13 cellular contexts compared by ENCODE assay signal in genomic region chr9:37836386-37836785, GRCh38. TPM values are rescaled to one million over a fixed set of nuclear protein-coding genes. Genes with fewer than 3 reads are reported as not detected.
DNase-seq lines count a peak whose midpoint lies in the region; ATAC-seq, FAIRE-seq and TF ChIP-seq lines count a peak whose summit lies in the region.
"Had no signal": no experiment of that assay in that cellular context is flagged by ENCODE, and none has a peak within 500 bp of the region (broad histone marks: within the 10 kb centered on the region; RNA-seq: fewer than 3 reads in every experiment).

No MANE protein-coding gene starts in this region.

- CTCF ChIA-PET in GM12878 (lab: Yijun Ruan, JAX) = no interaction called here

- peak; percentile 78 for FAIRE-seq in GM12878 (lab: Jason Lieb, UNC)
- FAIRE-seq: A549 had no signal

- H3K4me3 Mint-ChIP-seq in activated CD4-positive, alpha-beta T cell treated with anti-CD3 and anti-CD28 coated beads, Interleukin-2, amount 10 ng/mL, durations not matched to agents 24 days and 14 days = no peak overlapping the region

- H4K8ac ChIP-seq in mesendoderm (ENCODE audit: low read depth, low read length) = no peak overlapping the region

- H3K56ac ChIP-seq in mesendoderm (ENCODE audit: low read length) = no peak overlapping the region

- 0% methylated on average over 2 of the region's 2 CpGs for WGBS in GM12878 (ENCODE audit: insufficient coverage, insufficient replicate concordance, low lambda C conversion rate, missing lambda C conversion rate)
- no CpG with 5 or more reads among the region's 2 CpGs for WGBS in mesendoderm (ENCODE audit: extremely low coverage, insufficient coverage, low lambda C conversion rate)

- peak; percentile 37 for TF ChIP-seq RAD21 in GM12878 (IDR thresholded peaks at IDR 0.05; ENCODE audit: insufficient read depth, low read depth, low read length)

- in situ Hi-C loops in GM12878 (cut with MboI) = no loop called here

- H3K79me2 ChIP-seq in GM12878 (ENCODE audit: control insufficient read depth, insufficient read depth, low read length) = no peaks in the 10 kb centered on the region
- H3K79me2 ChIP-seq in mesendoderm (ENCODE audit: control insufficient read depth, insufficient read depth, low read length) = no peaks in the 10 kb centered on the region

- H2BK5ac ChIP-seq in mesendoderm (ENCODE audit: low read length) = no peak overlapping the region

- no peak for DNase-seq in activated CD4-positive, alpha-beta T cell treated with anti-CD3 and anti-CD28 coated beads, Interleukin-2, amount 10 ng/mL, durations not matched to agents 24 days and 14 days
- DNase-seq in activated CD4-positive, alpha-beta T cell treated with anti-CD3 and anti-CD28 coated beads, Interleukin-2, amount 50 U/mL, for 4 hours = no peak
- DNase-seq in GM12878 (ENCODE audit: low read depth, low spot score) (peak; percentile 44), mesendoderm (no peak), NCI-H510A treated with DMSO at 0.1 percent for 48 hours (lab: John Stamatoyannopoulos, UW) (no peak)
- DNase-seq: foreskin keratinocyte, NCI-H146, PC-9, T1000 had no signal

- no peaks in the 10 kb centered on the region for H3K79me1 ChIP-seq in mesendoderm (ENCODE audit: low read length)

- H3K9me3 Mint-ChIP-seq in activated CD4-positive, alpha-beta T cell treated with anti-CD3 and anti-CD28 coated beads, Interleukin-2, amount 10 ng/mL, durations not matched to agents 24 days and 14 days = no peaks in the 10 kb centered on the region

- RAD21 ChIA-PET in GM12878 (lab: Charles Lee; ENCODE audit: unreplicated experiment) = no interaction called here

- peak overlapping the region; percentile 54 for H3K27ac Mint-ChIP-seq in activated CD4-positive, alpha-beta T cell treated with anti-CD3 and anti-CD28 coated beads, Interleukin-2, amount 10 ng/mL, durations not matched to agents 24 days and 14 days

- H3K4me3 ChIP-seq in GM12878 (no peak overlapping the region), mesendoderm (ENCODE audit: low read length) (no peak overlapping the region)
- H3K4me3 ChIP-seq: A549, PC-9 had no signal

- POLR2A ChIA-PET in GM12878 (lab: Charles Lee) = no interaction called here

- no peaks in the 10 kb centered on the region for H4K20me1 ChIP-seq in GM12878 (ENCODE audit: control insufficient read depth, insufficient read depth)

- H2AK5ac ChIP-seq in mesendoderm (ENCODE audit: low read length) = no peak overlapping the region

- H3K36me3 ChIP-seq in GM12878 (ENCODE audit: control insufficient read depth in 2 of 2, insufficient read depth in 2 of 2, low read length in 1 of 2) (peaks cover 0 to 3% of the 10 kb centered on the region in 2 experiments; a peak in 1 of 4 replicates), mesendoderm (ENCODE audit: control insufficient read depth, insufficient read depth, low read length) (no peaks in the 10 kb centered on the region)

- no peaks in the 10 kb centered on the region for H3K27me3 Mint-ChIP-seq in activated CD4-positive, alpha-beta T cell treated with anti-CD3 and anti-CD28 coated beads, Interleukin-2, amount 10 ng/mL, durations not matched to agents 24 days and 14 days

- H3K23ac ChIP-seq in mesendoderm (ENCODE audit: low read length) = no peak overlapping the region

- H3K9me3 ChIP-seq in GM12878 (replicated peaks; ENCODE audit: control insufficient read depth, insufficient read depth, low read length) = no peaks in the 10 kb centered on the region
- H3K9me3 ChIP-seq: A549 had no signal

- H4K5ac ChIP-seq in mesendoderm (ENCODE audit: low read length) = no peak overlapping the region

- peak overlapping the region; percentile 1 for H3K4me2 ChIP-seq in GM12878 (ENCODE audit: control insufficient read depth, insufficient read depth)
- H3K4me2 ChIP-seq in mesendoderm (ENCODE audit: low read length) = no peak overlapping the region
- H3K4me2 ChIP-seq: A549, PC-9 had no signal

- peak in 2 of 3 experiments; percentile 2 to 19; a peak in 1 of 6 replicates for TF ChIP-seq CTCF in GM12878 (IDR thresholded peaks at IDR 0.05 in 2 of 3, conservative IDR thresholded peaks at IDR 0.05 in 1 of 3; ENCODE audit: control insufficient read depth in 2 of 3, extremely low read depth in 1 of 3, insufficient read depth in 1 of 3, low read depth in 3 of 3, low read length in 3 of 3)

- SMC1A ChIA-PET in GM12878 (lab: Charles Lee; ENCODE audit: uncharacterized antibody, unreplicated experiment) = no interaction called here

- TF ChIP-seq EP300 in GM12878 (IDR thresholded peaks at IDR 0.05; ENCODE audit: borderline replicate concordance in 1 of 2, control insufficient read depth in 1 of 2, low read depth in 2 of 2, low read length in 2 of 2) = no peak

- H3K9ac ChIP-seq in GM12878 (ENCODE audit: control insufficient read depth, insufficient read depth, low read length) (no peak overlapping the region), mesendoderm (ENCODE audit: low read length) (no peak overlapping the region)

- H2BK15ac ChIP-seq in mesendoderm (replicated peaks; ENCODE audit: low read depth) = no peak overlapping the region

- no peak overlapping the region for H2AFZ ChIP-seq in GM12878 (ENCODE audit: control insufficient read depth, low read depth, low read length)
- H2AFZ ChIP-seq: PC-9 had no signal

- intact Hi-C loops in activated CD4-positive, alpha-beta T cell treated with anti-CD3 and anti-CD28 coated beads, Interleukin-2, amount 10 ng/mL, durations not matched to agents 24 days and 14 days (cut with micrococcal nuclease) = loop anchor here (5.0 kb wide), 1 partner anchor 34 kb away; the partner anchor contains the start of gene DCAF10
- intact Hi-C loops in GM12878 (cut with micrococcal nuclease; ENCODE audit: unreplicated experiment) = loop anchor here (5.0 kb wide), 1 partner anchor 54 kb away; no protein-coding TSS in a partner anchor

- ATAC-seq in GM21381 (IDR thresholded peaks at IDR 0.05; ENCODE audit: unreplicated experiment) (peak; percentile 58), HG03064 (IDR thresholded peaks at IDR 0.05; ENCODE audit: low read depth, unreplicated experiment) (peak; percentile 74), GM12878 (peak; percentile 98), HG03460 (IDR thresholded peaks at IDR 0.05; ENCODE audit: unreplicated experiment) (no peak)
- ATAC-seq: A549, foreskin keratinocyte had no signal

- peaks cover 8% of the 10 kb centered on the region for H3K4me1 ChIP-seq in GM12878 (ENCODE audit: control insufficient read depth, insufficient read depth, low read length)
- no peaks in the 10 kb centered on the region for H3K4me1 ChIP-seq in mesendoderm (ENCODE audit: control insufficient read depth, low read depth, low read length)

- peaks cover 13% of the 10 kb centered on the region for H3K36me3 Mint-ChIP-seq in activated CD4-positive, alpha-beta T cell treated with anti-CD3 and anti-CD28 coated beads, Interleukin-2, amount 10 ng/mL, durations not matched to agents 24 days and 14 days (ENCODE audit: low read depth)

- H2BK120ac ChIP-seq in mesendoderm (ENCODE audit: low read depth, low read length) = no peak overlapping the region

- no peak for TF ChIP-seq POLR2A in GM12878 (IDR thresholded peaks at IDR 0.05; ENCODE audit: low read depth, low read length)

- H3K18ac ChIP-seq in mesendoderm (ENCODE audit: low read length) = no peak overlapping the region

- H3K27me3 ChIP-seq in GM12878 (replicated peaks in 1 of 2; ENCODE audit: control insufficient read depth in 2 of 2, insufficient read depth in 2 of 2, low read length in 1 of 2) (no peaks in the 10 kb centered on the region), mesendoderm (ENCODE audit: insufficient read depth, low read length, poor library complexity) (no peaks in the 10 kb centered on the region)
- H3K27me3 ChIP-seq: foreskin keratinocyte had no signal

- H3K4me1 Mint-ChIP-seq in activated CD4-positive, alpha-beta T cell treated with anti-CD3 and anti-CD28 coated beads, Interleukin-2, amount 10 ng/mL, durations not matched to agents 24 days and 14 days = peaks cover 14% of the 10 kb centered on the region

- BruUV-seq in GM12878 (replicated peaks; lab: Mats Ljungman, UMichigan) = no TSS peak

- H3K4ac ChIP-seq in mesendoderm (ENCODE audit: low read depth, low read length) = no peak overlapping the region

- H3K27ac ChIP-seq in GM12878 (ENCODE audit: control insufficient read depth, insufficient read depth) (no peak overlapping the region; the same call in 1 of the 2 replicates), mesendoderm (ENCODE audit: low read depth, low read length) (no peak overlapping the region)
- H3K27ac ChIP-seq: A549, foreskin keratinocyte, PC-9 had no signal

RNA-seq across cellular contexts. Expression of gene DCAF10, which starts 35.8 kb away (rescaled TPM):
- total RNA-seq in activated CD4-positive, alpha-beta T cell treated with anti-CD3 and anti-CD28 coated beads, Interleukin-2, amount 10 ng/mL, durations not matched to agents 24 days and 14 days = 14.5 and 17.8 TPM in 2 replicates
- total RNA-seq in GM12878 (2013; cell fraction: nucleolus; rRNA removed) = 25.6 and 27.8 TPM in 2 replicates
- total RNA-seq in GM12878 (2014; rRNA removed) (6.3 and 6.7 TPM in 2 replicates), GM12878 (2014; rRNA removed; fragmentation: Illumina TruSeq; extraction: Trizol) (8.9 and 9.4 TPM in 2 replicates), GM12878 (2021) (12.6 and 12.7 TPM in 2 replicates)
- polyA plus RNA-seq in GM12878 (2011; ENCODE audit: low read depth) = 4.7 TPM
- polyA plus RNA-seq in GM12878 (2011; rRNA removed) (21.7 and 21.8 TPM in 2 replicates), GM12878 (2014; fragmentation: Illumina TruSeq; extraction: Trizol) (10.6 and 12.6 TPM in 2 replicates), GM12878 (2014; fragmentation: Nextera tagmentation; extraction: Ambion mirVana) (1 to 10 TPM; 3.9 TPM), GM12878 (2014; rRNA removed) (7.2 and 7.9 TPM in 2 replicates), GM12878 (2016; fragmentation: Nextera tagmentation; extraction: Ambion mirVana) (10 to 100 TPM; 11.2 to 12.8 TPM)
- 9.9 and 12.0 TPM in 2 replicates for polyA plus RNA-seq in GM12878 (2011; cell fraction: cytosol; rRNA removed)
- polyA plus RNA-seq in GM12878 (2011; cell fraction: nucleus; rRNA removed) = 12.5 and 14.5 TPM in 2 replicates
- polyA plus RNA-seq in GM12878 (2012) = 6.8 and 9.1 TPM in 2 replicates
- polyA minus RNA-seq in GM12878 (2011; rRNA and poly(A)+ RNA removed) = 32.4 and 46.1 TPM in 2 replicates
- 8.2 and 11.1 TPM in 2 replicates for polyA minus RNA-seq in GM12878 (2011; cell fraction: cytosol; rRNA and poly(A)+ RNA removed)
- 11.7 and 21.6 TPM in 2 replicates for polyA minus RNA-seq in GM12878 (2011; cell fraction: nucleus; rRNA and poly(A)+ RNA removed)
- polyA plus RNA-seq in mesendoderm (2013, experiment 1 of 2) = 6.3 TPM
- 5.9 TPM for polyA plus RNA-seq in mesendoderm (2013, experiment 2 of 2)

RNA-seq across cellular contexts. Expression of gene EXOSC3, which starts 51.5 kb away (rescaled TPM):
- total RNA-seq in activated CD4-positive, alpha-beta T cell treated with anti-CD3 and anti-CD28 coated beads, Interleukin-2, amount 10 ng/mL, durations not matched to agents 24 days and 14 days = 104 and 109 TPM in 2 replicates
- 70.9 and 130 TPM in 2 replicates for total RNA-seq in GM12878 (2013; cell fraction: nucleolus; rRNA removed)
- total RNA-seq in GM12878 (2014; rRNA removed) (63.5 and 77.4 TPM in 2 replicates), GM12878 (2014; rRNA removed; fragmentation: Illumina TruSeq; extraction: Trizol) (42.3 and 45.9 TPM in 2 replicates), GM12878 (2021) (73.5 and 79.2 TPM in 2 replicates)
- polyA plus RNA-seq in GM12878 (2011; ENCODE audit: low read depth) = 15.0 TPM
- polyA plus RNA-seq in GM12878 (2011; rRNA removed) (54.4 and 83.4 TPM in 2 replicates), GM12878 (2014; fragmentation: Illumina TruSeq; extraction: Trizol) (58.2 and 59.2 TPM in 2 replicates), GM12878 (2014; fragmentation: Nextera tagmentation; extraction: Ambion mirVana) (10 to 100 TPM in 1 of 2 experiments, 1 to 10 TPM in 1; 8.2 to 20.3 TPM), GM12878 (2014; rRNA removed) (109 and 115 TPM in 2 replicates), GM12878 (2016; fragmentation: Nextera tagmentation; extraction: Ambion mirVana) (100 to 1,000 TPM; 149 to 161 TPM)
- polyA plus RNA-seq in GM12878 (2011; cell fraction: cytosol; rRNA removed) = 31.7 and 52.0 TPM in 2 replicates
- 40.1 and 49.0 TPM in 2 replicates for polyA plus RNA-seq in GM12878 (2011; cell fraction: nucleus; rRNA removed)
- 27.8 and 39.6 TPM in 2 replicates for polyA plus RNA-seq in GM12878 (2012)
- polyA minus RNA-seq in GM12878 (2011; rRNA and poly(A)+ RNA removed) = 19.7 and 27.9 TPM in 2 replicates
- polyA minus RNA-seq in GM12878 (2011; cell fraction: cytosol; rRNA and poly(A)+ RNA removed) = 13.8 and 16.2 TPM in 2 replicates
- polyA minus RNA-seq in GM12878 (2011; cell fraction: nucleus; rRNA and poly(A)+ RNA removed) = 77.5 and 85.6 TPM in 2 replicates
- polyA plus RNA-seq in mesendoderm (2013, experiment 1 of 2) = 49.2 TPM
- 48.7 TPM for polyA plus RNA-seq in mesendoderm (2013, experiment 2 of 2)
